In genomic region chr16:55184052-55184451, GRCh38 we compare ENCODE assay signal across 17 cellular contexts.
A peak's percentile ranks its signal among the peaks of the same experiment; 100 is the strongest.
DNase-seq lines count a peak whose midpoint lies in the region; ATAC-seq, FAIRE-seq and TF ChIP-seq lines count a peak whose summit lies in the region.
"Had no signal": no experiment of that assay in that cellular context is flagged by ENCODE, and none has a peak within 500 bp of the region (broad histone marks: within the 10 kb centered on the region; RNA-seq: fewer than 3 reads in every experiment).

No MANE protein-coding gene starts in this region.

- 0 out of 4 replicates have a peak overlapping the region, but pooled peaks of 1 of the 2 experiments have one; percentile 16 for H3K4me2 ChIP-seq in H1 (ENCODE audit: insufficient read depth in 1 of 2, low read depth in 2 of 2, low read length in 2 of 2)
- H3K4me2 ChIP-seq: A549 had no signal

- H3K4me1 Mint-ChIP-seq in activated CD4-positive, alpha-beta T cell treated with anti-CD3 and anti-CD28 coated beads for 36 hours, result no peaks in the 10 kb centered on the region
- H3K4me1 Mint-ChIP-seq: IgD-negative memory B cell had no signal

- no peaks in the 10 kb centered on the region; a peak in 1 of 4 replicates for H3K9me3 ChIP-seq in H1 (ENCODE audit: insufficient read depth in 2 of 2, low read depth in 1 of 2, low read length in 1 of 2)
- H3K9me3 ChIP-seq: A549, BE2C, HAP-1 had no signal

- DNase-seq in H7, result peak; percentile 47
- no peak for DNase-seq in H1 (ENCODE audit: low read depth in 1 of 2, low spot score in 2 of 2)
- DNase-seq in islet precursor cell, result peak; percentile 82
- no peak for DNase-seq in activated CD4-positive, alpha-beta T cell treated with anti-CD3 and anti-CD28 coated beads for 36 hours
- DNase-seq in NCI-H146 treated with DMSO at 0.1 percent for 48 hours (lab: John Stamatoyannopoulos, UW; ENCODE audit: unreplicated experiment), result no peak
- DNase-seq: BE2C; CD8-positive, alpha-beta T cell; COR-L47; DND-41; GF-D8; GM23248 had no signal

- no peaks in the 10 kb centered on the region for H4K20me1 ChIP-seq in H1 (replicated peaks in 1 of 2; ENCODE audit: control insufficient read depth in 1 of 2, insufficient read depth in 2 of 2, low read length in 2 of 2)

- H3K4ac ChIP-seq in H1 (replicated peaks; ENCODE audit: insufficient read length, low read depth, low read length), result no peak overlapping the region

- H3K18ac ChIP-seq in H1 (ENCODE audit: extremely low read depth, low read length), result no peak overlapping the region

- POLR2A ChIA-PET in H1 (lab: Charles Lee; ENCODE audit: partially characterized antibody), result interaction anchor here (0.6 kb wide), 1 partner anchor 182 kb away, joined by 3 read pairs; no protein-coding TSS in a partner anchor
- POLR2A ChIA-PET in activated CD4-positive, alpha-beta T cell treated with anti-CD3 and anti-CD28 coated beads for 36 hours (lab: Charles Lee), result no interaction called here

- H2AK5ac ChIP-seq in H1 (ENCODE audit: low read depth, low read length), result no peak overlapping the region

- 0 out of 2 replicates have a peak overlapping the region, but pooled peaks have one; percentile 8 for H2AFZ ChIP-seq in H1 (ENCODE audit: low read length)
- H2AFZ ChIP-seq: GM23248 had no signal

- no peaks in the 10 kb centered on the region for H3K79me1 ChIP-seq in H1 (ENCODE audit: low read depth, low read length)

- no peak overlapping the region for H3K4me3 Mint-ChIP-seq in activated CD4-positive, alpha-beta T cell treated with anti-CD3 and anti-CD28 coated beads for 36 hours
- H3K4me3 Mint-ChIP-seq: CD8-positive, alpha-beta T cell; IgD-negative memory B cell had no signal

- H2BK20ac ChIP-seq in H1 (ENCODE audit: low read length), result no peak overlapping the region

- H3K27me3 Mint-ChIP-seq in activated CD4-positive, alpha-beta T cell treated with anti-CD3 and anti-CD28 coated beads for 36 hours, result peaks cover 5% of the 10 kb centered on the region
- H3K27me3 Mint-ChIP-seq: IgD-negative memory B cell had no signal

- FAIRE-seq in H1 (lab: Jason Lieb, UNC), result no peak
- FAIRE-seq: A549, GM18507 had no signal

- no peak overlapping the region for H4K5ac ChIP-seq in H1 (ENCODE audit: insufficient read length, low read depth, low read length)

- no peak overlapping the region for H4K8ac ChIP-seq in H1 (ENCODE audit: extremely low read depth, insufficient read depth, low read length)

- H3K9ac ChIP-seq in H1 (replicated peaks in 1 of 4; ENCODE audit: extremely low read depth in 1 of 4, low read depth in 3 of 4, low read length in 3 of 4), result no peak overlapping the region
- H3K9ac ChIP-seq: GM23248 had no signal

- no peaks in the 10 kb centered on the region for H3K36me3 Mint-ChIP-seq in activated CD4-positive, alpha-beta T cell treated with anti-CD3 and anti-CD28 coated beads for 36 hours (ENCODE audit: low read depth)
- H3K36me3 Mint-ChIP-seq: CD8-positive, alpha-beta T cell; IgD-negative memory B cell had no signal

- TF ChIP-seq EP300 in H1 (IDR thresholded peaks at IDR 0.05; ENCODE audit: borderline replicate concordance in 1 of 2, low read depth in 2 of 2, low read length in 2 of 2), result no peak

- no peak overlapping the region for H2BK15ac ChIP-seq in H1 (ENCODE audit: low read length)

- no peak overlapping the region for H2BK12ac ChIP-seq in H1 (ENCODE audit: low read depth, low read length)

- no peak overlapping the region for H3K27ac ChIP-seq in H1 (ENCODE audit: low read depth, low read length)
- H3K27ac ChIP-seq: A549, C4-2B, GM23248 had no signal

- no peak overlapping the region for H3K4me3 ChIP-seq in H7 (ENCODE audit: insufficient read depth, low read depth, low read length)
- no peak overlapping the region for H3K4me3 ChIP-seq in H1 (ENCODE audit: extremely low read depth in 1 of 4, insufficient read depth in 2 of 4, low read depth in 3 of 4, low read length in 4 of 4)
- H3K4me3 ChIP-seq: A549, GM23248, HAP-1 had no signal

- no peak for TF ChIP-seq CTCF in H1 (IDR thresholded peaks at IDR 0.05; ENCODE audit: control extremely low read depth in 1 of 3, insufficient read depth in 1 of 3, low read depth in 1 of 3, low read length in 3 of 3)

- peaks cover 0 to 5% (median 2%) of the 10 kb centered on the region in 4 experiments; a peak in 3 of 7 replicates for H3K4me1 ChIP-seq in H1 (replicated peaks in 1 of 4; ENCODE audit: control insufficient read depth in 3 of 4, insufficient read depth in 4 of 4, low read length in 3 of 4)
- H3K4me1 ChIP-seq: A549, BE2C, HAP-1 had no signal

- no peak for ATAC-seq in GM21515 (IDR thresholded peaks at IDR 0.05; ENCODE audit: unreplicated experiment)
- ATAC-seq in activated CD4-positive, alpha-beta T cell treated with anti-CD3 and anti-CD28 coated beads for 36 hours, result no peak
- ATAC-seq: A549; CD8-positive, alpha-beta T cell had no signal

- H3K14ac ChIP-seq in H1 (ENCODE audit: insufficient read length), result peak overlapping the region; percentile 79

- CTCF ChIA-PET in H1 (lab: Charles Lee; ENCODE audit: partially characterized antibody), result interaction anchor here (2.0 kb wide), 1 partner anchor 27 kb away, joined by 4 read pairs; no protein-coding TSS in a partner anchor
- CTCF ChIA-PET in activated CD4-positive, alpha-beta T cell treated with anti-CD3 and anti-CD28 coated beads for 36 hours (lab: Charles Lee), result no interaction called here

- no peaks in the 10 kb centered on the region for H3K23me2 ChIP-seq in H1 (ENCODE audit: low read depth, low read length)

- H3K27me3 ChIP-seq in H7 (ENCODE audit: control insufficient read depth, insufficient read depth, low read length), result peaks cover 2% of the 10 kb centered on the region; the same call in 1 of the 2 replicates
- H3K27me3 ChIP-seq in H1 (replicated peaks in 1 of 4; ENCODE audit: control insufficient read depth in 3 of 4, extremely low read depth in 1 of 4, insufficient read depth in 3 of 4, low read length in 3 of 4), result peaks cover 0 to 1% (median 0%) of the 10 kb centered on the region in 4 experiments; a peak in 1 of 7 replicates

- no peak overlapping the region for H3K56ac ChIP-seq in H1 (replicated peaks; ENCODE audit: insufficient read length, low read depth, low read length)

- H3K9me3 Mint-ChIP-seq in activated CD4-positive, alpha-beta T cell treated with anti-CD3 and anti-CD28 coated beads for 36 hours (ENCODE audit: low read depth), result no peaks in the 10 kb centered on the region
- H3K9me3 Mint-ChIP-seq: CD8-positive, alpha-beta T cell had no signal

- intact Hi-C loops in activated CD4-positive, alpha-beta T cell treated with anti-CD3 and anti-CD28 coated beads for 36 hours (cut with DNase I, micrococcal nuclease), result no loop called here

- no peak for TF ChIP-seq RAD21 in H1 (IDR thresholded peaks at IDR 0.05 in 1 of 2, conservative IDR thresholded peaks at IDR 0.05 in 1 of 2; ENCODE audit: low read depth in 2 of 2, low read length in 2 of 2)

- H3K27ac Mint-ChIP-seq in activated CD4-positive, alpha-beta T cell treated with anti-CD3 and anti-CD28 coated beads for 36 hours, result no peak overlapping the region
- H3K27ac Mint-ChIP-seq: CD8-positive, alpha-beta T cell; IgD-negative memory B cell had no signal

- H2BK120ac ChIP-seq in H1 (replicated peaks; ENCODE audit: low read depth, low read length), result no peak overlapping the region

- no peak overlapping the region for H4K91ac ChIP-seq in H1 (replicated peaks; ENCODE audit: insufficient read length, low read length)

- H3K23ac ChIP-seq in H1 (ENCODE audit: insufficient read length), result no peak overlapping the region

- no peaks in the 10 kb centered on the region for H3K36me3 ChIP-seq in H7 (replicated peaks; ENCODE audit: control insufficient read depth, insufficient read depth, low read length)
- no peaks in the 10 kb centered on the region for H3K36me3 ChIP-seq in H1 (ENCODE audit: control insufficient read depth in 2 of 4, insufficient read depth in 4 of 4, low read length in 3 of 4)
- H3K36me3 ChIP-seq: BE2C, HAP-1 had no signal

- H2BK5ac ChIP-seq in H1 (ENCODE audit: low read depth, low read length), result no peak overlapping the region

- H3K79me2 ChIP-seq in H1 (ENCODE audit: control insufficient read depth in 1 of 2, insufficient read depth in 2 of 2, low read length in 2 of 2), result no peaks in the 10 kb centered on the region

- TF ChIP-seq POLR2A in H1 (IDR thresholded peaks at IDR 0.05; ENCODE audit: control extremely low read depth in 1 of 2, low read depth in 2 of 2, low read length in 2 of 2), result no peak

TF ChIP-seq in H1, 55 proteins besides CTCF, POLR2A, EP300 and RAD21:
- TF ChIP-seq SAP30 (IDR thresholded peaks at IDR 0.05; ENCODE audit: insufficient read depth, insufficient replicate concordance, low read length) (no peak), CEBPB (IDR thresholded peaks at IDR 0.05; ENCODE audit: low read depth, low read length) (no peak), CTBP2 (IDR thresholded peaks at IDR 0.05; ENCODE audit: borderline replicate concordance, insufficient read depth, insufficient read length, low read length) (no peak), GABPA (IDR thresholded peaks at IDR 0.05; ENCODE audit: borderline replicate concordance, insufficient read depth, low read length) (no peak), POLR2AphosphoS5 (IDR thresholded peaks at IDR 0.05; ENCODE audit: low read depth, low read length) (no peak), GTF2F1 (IDR thresholded peaks at IDR 0.05; ENCODE audit: borderline replicate concordance, low read depth, low read length) (no peak)

Comparison
In these comparisons a context has a peak if more than half of its experiments do, and no peak if none do; other contexts are left out.
1. DNase-seq: peak in H7 (single experiment) and islet precursor cell (single experiment); none in H1 (0 of 2), activated CD4-positive, alpha-beta T cell treated with anti-CD3 and anti-CD28 coated beads for 36 hours (single experiment) and NCI-H146 treated with DMSO at 0.1 percent for 48 hours (single experiment).